Comparison of ENCODE assay signal across 36 cellular contexts in genomic region chr11:132131962-132132361, GRCh38.
"Had no signal": no experiment of that assay in that cellular context is flagged by ENCODE, and none has a peak within 500 bp of the region (broad histone marks: within the 10 kb centered on the region; RNA-seq: fewer than 3 reads in every experiment).

No MANE protein-coding gene starts in this region.

- ATAC-seq: body of pancreas; gastrocnemius medialis; left lung; pancreas; stimulated activated effector memory CD8-positive, alpha-beta T cell treated with anti-CD3 and anti-CD28 coated beads, Interleukin-12 subunit alpha, Interleukin-12 subunit beta, amount 100 ng/mL, for 72 hours had no signal

- H3K4me1 Mint-ChIP-seq: activated naive CD8-positive, alpha-beta T cell treated with anti-CD3 and anti-CD28 coated beads for 36 hours; immature natural killer cell; stimulated activated effector memory CD8-positive, alpha-beta T cell treated with anti-CD3 and anti-CD28 coated beads, Interleukin-12 subunit alpha, Interleukin-12 subunit beta, amount 100 ng/mL, for 72 hours had no signal

- H3K36me3 ChIP-seq: adrenal gland, colonic mucosa, gastrocnemius medialis, left lung, neutrophil, pancreas, prostate gland, sigmoid colon, thoracic aorta had no signal

- H3K27ac ChIP-seq: adrenal gland, body of pancreas, colonic mucosa, gastrocnemius medialis, left lung, neutrophil, pancreas, prostate gland, sigmoid colon, thoracic aorta, VCaP had no signal

- H3K27ac Mint-ChIP-seq: activated naive CD4-positive, alpha-beta T cell treated with anti-CD3 and anti-CD28 coated beads for 36 hours; activated naive CD8-positive, alpha-beta T cell treated with anti-CD3 and anti-CD28 coated beads for 36 hours; activated T-helper 1 cell treated with anti-CD3 and anti-CD28 coated beads, Interleukin-12 subunit alpha, Interleukin-12 subunit beta, Interleukin-2, Interleukin-4 antibody, amounts not matched to agents 30 ng/mL and 10 ng/mL and 1 ng/mL, durations not matched to agents 14 hours and 24 hours and 36 hours; immature natural killer cell; nephron; stimulated activated effector memory CD8-positive, alpha-beta T cell treated with anti-CD3 and anti-CD28 coated beads, Interleukin-12 subunit alpha, Interleukin-12 subunit beta, amount 100 ng/mL, for 72 hours; stimulated activated naive CD8-positive, alpha-beta T cell treated with anti-CD3 and anti-CD28 coated beads, Interleukin-15, Interleukin-2, amounts not matched to agents 100 ng/mL and 50 ng/mL, for 24 hours had no signal

- H3K9me3 ChIP-seq: adrenal gland, body of pancreas, colonic mucosa, gastrocnemius medialis, left lung, neutrophil, pancreas, prostate gland, sigmoid colon, thoracic aorta had no signal

- H3K4me3 Mint-ChIP-seq: activated naive CD4-positive, alpha-beta T cell treated with anti-CD3 and anti-CD28 coated beads for 36 hours; activated naive CD8-positive, alpha-beta T cell treated with anti-CD3 and anti-CD28 coated beads for 36 hours; activated T-helper 1 cell treated with anti-CD3 and anti-CD28 coated beads, Interleukin-12 subunit alpha, Interleukin-12 subunit beta, Interleukin-2, Interleukin-4 antibody, amounts not matched to agents 30 ng/mL and 10 ng/mL and 1 ng/mL, durations not matched to agents 14 hours and 24 hours and 36 hours; immature natural killer cell; nephron; stimulated activated effector memory CD8-positive, alpha-beta T cell treated with anti-CD3 and anti-CD28 coated beads, Interleukin-12 subunit alpha, Interleukin-12 subunit beta, amount 100 ng/mL, for 72 hours; stimulated activated naive CD8-positive, alpha-beta T cell treated with anti-CD3 and anti-CD28 coated beads, Interleukin-15, Interleukin-2, amounts not matched to agents 100 ng/mL and 50 ng/mL, for 24 hours had no signal

- H3K4me1 ChIP-seq: adrenal gland, colonic mucosa, left lung, pancreas, prostate gland had no signal

- H3K9me3 Mint-ChIP-seq: activated naive CD4-positive, alpha-beta T cell treated with anti-CD3 and anti-CD28 coated beads for 36 hours; activated naive CD8-positive, alpha-beta T cell treated with anti-CD3 and anti-CD28 coated beads for 36 hours; activated T-helper 1 cell treated with anti-CD3 and anti-CD28 coated beads, Interleukin-12 subunit alpha, Interleukin-12 subunit beta, Interleukin-2, Interleukin-4 antibody, amounts not matched to agents 30 ng/mL and 10 ng/mL and 1 ng/mL, durations not matched to agents 14 hours and 24 hours and 36 hours; nephron; stimulated activated effector memory CD8-positive, alpha-beta T cell treated with anti-CD3 and anti-CD28 coated beads, Interleukin-12 subunit alpha, Interleukin-12 subunit beta, amount 100 ng/mL, for 72 hours; stimulated activated naive CD8-positive, alpha-beta T cell treated with anti-CD3 and anti-CD28 coated beads, Interleukin-15, Interleukin-2, amounts not matched to agents 100 ng/mL and 50 ng/mL, for 24 hours had no signal

- DNase-seq: activated CD4-positive, alpha-beta T cell treated with anti-CD3 and anti-CD28 coated beads for 48 hours; activated CD4-positive, alpha-beta T cell treated with anti-CD3 and anti-CD28 coated beads, Interleukin-2, amount 50 U/mL, for 48 hours; activated CD8-positive, alpha-beta memory T cell treated with anti-CD3 and anti-CD28 coated beads, Interleukin-2, amount 50 U/mL, for 4 hours; activated effector memory CD4-positive, alpha-beta T cell treated with anti-CD3 and anti-CD28 coated beads, Interleukin-2, amount 50 U/mL, for 16 hours; activated naive CD4-positive, alpha-beta T cell treated with anti-CD3 and anti-CD28 coated beads for 36 hours; activated naive CD8-positive, alpha-beta T cell treated with anti-CD3 and anti-CD28 coated beads for 36 hours; activated T-cell treated with anti-CD3 and anti-CD28 coated beads, Interleukin-2, amount 50 U/mL, for 1 hour; adrenal gland; aorta; body of pancreas; cerebellar nuclear complex; colonic mucosa; effector CD8-positive, alpha-beta T cell; erythroblast; gastrocnemius medialis; glutamatergic neuron; immature natural killer cell; kidney glomerular epithelial cell; left lung; pancreas; sigmoid colon; small intestine; stimulated activated CD4-positive, alpha-beta T cell treated with anti-CD3 and anti-CD28 coated beads, Interleukin-4, amount 100 ng/mL, for 24 hours; T-helper 9 cell; trophoblast cell had no signal

- H3K4me3 ChIP-seq: adrenal gland, body of pancreas, colonic mucosa, gastrocnemius medialis, left lung, lung, pancreas, prostate gland, sigmoid colon, thoracic aorta had no signal

- FAIRE-seq: pancreas, small intestine, TTC549, urothelium cell line had no signal

- H3K27me3 ChIP-seq: adrenal gland, body of pancreas, colonic mucosa, gastrocnemius medialis, pancreas, sigmoid colon had no signal

- H3K27me3 Mint-ChIP-seq: activated naive CD8-positive, alpha-beta T cell treated with anti-CD3 and anti-CD28 coated beads for 36 hours; stimulated activated naive CD8-positive, alpha-beta T cell treated with anti-CD3 and anti-CD28 coated beads, Interleukin-15, Interleukin-2, amounts not matched to agents 100 ng/mL and 50 ng/mL, for 24 hours had no signal

- H3K36me3 Mint-ChIP-seq: activated naive CD8-positive, alpha-beta T cell treated with anti-CD3 and anti-CD28 coated beads for 36 hours; immature natural killer cell; stimulated activated effector memory CD8-positive, alpha-beta T cell treated with anti-CD3 and anti-CD28 coated beads, Interleukin-12 subunit alpha, Interleukin-12 subunit beta, amount 100 ng/mL, for 72 hours had no signal
